In genomic region chr6:52409499-52409898, GRCh38 we compare ENCODE assay signal across 1 cellular context.
TF ChIP-seq lines count a peak whose summit lies in the region.

No MANE protein-coding gene starts in this region.

TF ChIP-seq in HepG2, 621 proteins besides CTCF, POLR2A, EP300 and RAD21:
- TF ChIP-seq ATF4 (CRISPR knock-in tag; IDR thresholded peaks at IDR 0.05), result peak in 1 of 2 experiments; percentile 54; a peak in 2 of 4 replicates
- peak; percentile 35 for TF ChIP-seq ATF7 (IDR thresholded peaks at IDR 0.05)
- no peak for TF ChIP-seq ATF7 (CRISPR knock-in tag; IDR thresholded peaks at IDR 0.05)
- no peak for TF ChIP-seq ZNF414 (CRISPR knock-in tag; IDR thresholded peaks at IDR 0.05)
- TF ChIP-seq ZNF646 (CRISPR knock-in tag; IDR thresholded peaks at IDR 0.05), result no peak
- TF ChIP-seq CEBPB (IDR thresholded peaks at IDR 0.05; ENCODE audit: borderline replicate concordance, low read depth, low read length), result peak; percentile 55; the same call in 1 of the 2 replicates
- TF ChIP-seq HMGA1 (CRISPR knock-in tag; conservative IDR thresholded peaks at IDR 0.05), result no peak
